ENCODE assay signal across 14 cellular contexts in the genomic region with DNA sequence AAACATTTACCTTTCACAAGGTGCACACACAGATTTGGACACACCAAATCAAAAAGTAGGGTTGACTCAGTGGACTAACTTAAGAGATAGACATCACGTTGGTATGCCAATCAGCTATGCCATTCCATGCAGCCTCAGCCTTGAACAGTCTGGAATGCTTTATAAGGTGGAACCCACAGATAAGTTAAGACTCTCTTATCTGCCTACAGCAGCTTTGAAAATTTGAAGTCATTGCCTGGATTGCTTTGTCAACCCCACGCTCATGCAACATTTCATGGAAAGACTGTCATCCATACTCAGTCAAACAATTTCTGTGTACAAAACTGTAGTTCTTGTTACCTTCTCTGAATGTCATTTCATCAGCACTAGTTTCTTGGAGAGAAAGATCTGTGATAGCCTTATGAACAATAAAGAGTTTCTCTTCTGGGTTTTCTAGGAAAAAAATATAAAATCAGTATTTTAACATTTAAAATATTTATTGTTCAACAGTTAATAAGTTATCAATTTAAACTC. TPM values are rescaled to one million over a fixed set of nuclear protein-coding genes. Genes with fewer than 3 reads are reported as not detected.
"Had no signal": no experiment of that assay in that cellular context is flagged by ENCODE, and none has a peak within 500 bp of the region (broad histone marks: within the 10 kb centered on the region; RNA-seq: fewer than 3 reads in every experiment).

No MANE protein-coding gene starts in this region.

- H3K4me3 ChIP-seq: esophagus squamous epithelium, heart left ventricle, left ventricle myocardium inferior, thoracic aorta had no signal

- H3K9me3 ChIP-seq: esophagus squamous epithelium, heart left ventricle, left ventricle myocardium inferior, thoracic aorta had no signal

- H3K27ac ChIP-seq: esophagus squamous epithelium, heart left ventricle, left ventricle myocardium inferior, thoracic aorta had no signal

- FAIRE-seq: urothelium cell line had no signal

- H3K36me3 ChIP-seq: esophagus squamous epithelium, heart left ventricle, left ventricle myocardium inferior, thoracic aorta had no signal

- DNase-seq: activated CD4-positive, alpha-beta T cell treated with anti-CD3 and anti-CD28 coated beads for 48 hours; activated naive CD4-positive, alpha-beta T cell; activated naive CD8-positive, alpha-beta T cell treated with anti-CD3 and anti-CD28 coated beads, Interleukin-2, amount 50 U/mL, for 24 hours; esophagus squamous epithelium; foreskin fibroblast; heart left ventricle; left ventricle myocardium inferior; nephron progenitor cell; stimulated activated CD4-positive, alpha-beta T cell treated with anti-CD3 and anti-CD28 coated beads, Interleukin-2, amount 100 ng/mL, for 48 hours; stimulated activated naive CD4-positive, alpha-beta T cell treated with Interleukin-2 at 50 U/mL for 16 hours; T-helper 9 cell had no signal

- H3K27me3 ChIP-seq: esophagus squamous epithelium had no signal

- H3K4me1 ChIP-seq: esophagus squamous epithelium had no signal

RNA-seq across cellular contexts. Expression of a gene that starts 1.2 kb away (rescaled TPM):
- total RNA-seq: left ventricle myocardium inferior, pulmonary artery endothelial cell had no signal
